15 cellular contexts compared by ENCODE assay signal in genomic region chr20:50107796-50108331, GRCh38. TPM values are rescaled to one million over a fixed set of nuclear protein-coding genes. Genes with fewer than 3 reads are reported as not detected.
A peak's percentile ranks its signal among the peaks of the same experiment; 100 is the strongest.
DNase-seq lines count a peak whose midpoint lies in the region; ATAC-seq and TF ChIP-seq lines count a peak whose summit lies in the region.
"Had no signal": no experiment of that assay in that cellular context is flagged by ENCODE, and none has a peak within 500 bp of the region (broad histone marks: within the 10 kb centered on the region; RNA-seq: fewer than 3 reads in every experiment).

No MANE protein-coding gene starts in this region.

- no peak for TF ChIP-seq CTCF in CD14-positive monocyte (IDR thresholded peaks at IDR 0.05)
- TF ChIP-seq CTCF in HEK293 (tag by site-specific recombination; IDR thresholded peaks at IDR 0.05): no peak
- no peak for TF ChIP-seq CTCF in neural crest cell (conservative IDR thresholded peaks at IDR 0.05)
- TF ChIP-seq CTCF in GM10248 (IDR thresholded peaks at IDR 0.05; ENCODE audit: control extremely low read depth, extremely low read depth, low read depth, missing control alignments): no peak

- peaks cover 0 to 26% of the 10 kb centered on the region in 2 experiments; a peak in 2 of 3 replicates for H3K36me3 ChIP-seq in HEK293 (ENCODE audit: control insufficient read depth in 2 of 2, insufficient read depth in 1 of 2, low read length in 2 of 2)

- POLR2A ChIA-PET in HEK293 (lab: Yijun Ruan, JAX): no interaction called here
- POLR2A ChIA-PET in GM10248 (lab: Yijun Ruan, JAX): interaction anchor here (1.0 to 1.3 kb wide), 2 partner anchors 46 to 64 kb away, joined by 3 read pairs; no protein-coding TSS in a partner anchor

- H3K27ac Mint-ChIP-seq in CD14-positive monocyte (peak overlapping the region; percentile 14 to 83 (median 48)), neural crest cell (ENCODE audit: unreplicated experiment) (no peak overlapping the region)
- H3K27ac Mint-ChIP-seq in central memory CD8-positive, alpha-beta T cell (ENCODE audit: low read depth): peak overlapping the region; percentile 77

- H3K4me1 Mint-ChIP-seq in CD14-positive monocyte (peaks cover 59% of the 10 kb centered on the region), neural crest cell (peaks cover 59% of the 10 kb centered on the region)
- peaks cover 78% of the 10 kb centered on the region for H3K4me1 Mint-ChIP-seq in central memory CD8-positive, alpha-beta T cell

- H3K27ac ChIP-seq in HEK293 (ENCODE audit: extremely low read depth, low read depth, low read length): no peak overlapping the region; the same call in 1 of the 2 replicates

- no peak for ATAC-seq in central memory CD8-positive, alpha-beta T cell (replicated peaks; ENCODE audit: extremely low read depth, poor library complexity, severe bottlenecking)
- no peak for ATAC-seq in activated CD4-positive, CD25-positive, alpha-beta regulatory T cell treated with anti-CD3 and anti-CD28 coated beads, Interleukin-2, amount 50 U/mL, for 24 hours

- H3K4me3 ChIP-seq in HEK293 (ENCODE audit: low read depth, low read length): no peak overlapping the region
- H3K4me3 ChIP-seq: HAP-1 had no signal

- CTCF ChIA-PET in HEK293 (lab: Yijun Ruan, JAX) (interaction anchor here (0.6 to 1.9 kb wide), 2 partner anchors 17 to 129 kb away, joined by 3 to 5 read pairs; no protein-coding TSS in a partner anchor), GM10248 (lab: Yijun Ruan, JAX) (interaction anchor here (0.6 to 3.5 kb wide), 8 partner anchors 9 to 129 kb away, joined by 3 to 16 read pairs (median 4); no protein-coding TSS in a partner anchor)

- peaks cover 16 to 25% of the 10 kb centered on the region in 2 donors for H3K36me3 Mint-ChIP-seq in CD14-positive monocyte
- H3K36me3 Mint-ChIP-seq in central memory CD8-positive, alpha-beta T cell (ENCODE audit: insufficient read depth): peaks cover 27% of the 10 kb centered on the region
- H3K36me3 Mint-ChIP-seq in neural crest cell (ENCODE audit: low read depth): no peaks in the 10 kb centered on the region

- no peak for DNase-seq in CD14-positive monocyte (ENCODE audit: low spot score)
- DNase-seq in central memory CD8-positive, alpha-beta T cell (ENCODE audit: low spot score in 2 of 2): no peak
- DNase-seq in neural crest cell (ENCODE audit: low read depth, low spot score): no peak
- DNase-seq in kidney glomerular epithelial cell (lab: John Stamatoyannopoulos, UW): no peak
- DNase-seq in NCI-H524 (lab: John Stamatoyannopoulos, UW): no peak
- DNase-seq in GM10248 (ENCODE audit: extremely low spot score): no peak
- DNase-seq: central memory CD4-positive, alpha-beta T cell; KBM-7; kidney; NCI-H2081; stimulated activated CD4-positive, alpha-beta T cell treated with anti-CD3 and anti-CD28 coated beads, Interleukin-15, amount 100 ng/mL, for 24 hours; T-helper 9 cell had no signal

- no peak overlapping the region for H3K4me3 Mint-ChIP-seq in CD14-positive monocyte
- peak overlapping the region; percentile 45 for H3K4me3 Mint-ChIP-seq in central memory CD8-positive, alpha-beta T cell
- peak overlapping the region; percentile 35 for H3K4me3 Mint-ChIP-seq in neural crest cell

- no peaks in the 10 kb centered on the region for H3K9me3 ChIP-seq in HEK293 (ENCODE audit: control insufficient read depth, insufficient read depth, low read depth, low read length)
- H3K9me3 ChIP-seq: HAP-1 had no signal

- peaks cover 7% of the 10 kb centered on the region; the same call in 1 of the 2 replicates for H3K4me1 ChIP-seq in HEK293 (ENCODE audit: control insufficient read depth, insufficient read depth, low read length)

- peaks cover 0 to 3% (median 0%) of the 10 kb centered on the region in 7 donors for H3K9me3 Mint-ChIP-seq in CD14-positive monocyte
- H3K9me3 Mint-ChIP-seq in central memory CD8-positive, alpha-beta T cell: no peaks in the 10 kb centered on the region
- no peaks in the 10 kb centered on the region for H3K9me3 Mint-ChIP-seq in neural crest cell

- intact Hi-C loops in CD14-positive monocyte (cut with micrococcal nuclease): no loop called here

- H3K27me3 Mint-ChIP-seq in CD14-positive monocyte (ENCODE audit: low read depth in 3 of 3) (peaks cover 0 to 2% (median 0%) of the 10 kb centered on the region in 3 donors), neural crest cell (ENCODE audit: low read depth) (no peaks in the 10 kb centered on the region)
- no peaks in the 10 kb centered on the region for H3K27me3 Mint-ChIP-seq in central memory CD8-positive, alpha-beta T cell

TF ChIP-seq in HEK293, 187 proteins besides CTCF, POLR2A, EP300 and RAD21:
- TF ChIP-seq HIC1 (tag by site-specific recombination; IDR thresholded peaks at IDR 0.05): no peak
- no peak for TF ChIP-seq BCL11B (tag by site-specific recombination; IDR thresholded peaks at IDR 0.05; ENCODE audit: low read depth)
- no peak for TF ChIP-seq ZNF843 (tag by site-specific recombination; IDR thresholded peaks at IDR 0.05)
- TF ChIP-seq PRDM4 (tag by site-specific recombination; IDR thresholded peaks at IDR 0.05): peak; percentile 98
- TF ChIP-seq KLF1 (tag by site-specific recombination; IDR thresholded peaks at IDR 0.05): 0 out of 2 replicates have a peak, but pooled peaks have one; percentile 13

RNA-seq across cellular contexts. Expression of gene UBE2V1, which starts 5.1 kb away (rescaled TPM):
- polyA plus RNA-seq in CD14-positive monocyte: 10 to 100 TPM; 62.2 to 95.5 TPM
- total RNA-seq in neural crest cell: 147 and 177 TPM in 2 replicates

RNA-seq across cellular contexts. Expression of gene PEDS1, which starts 45.7 kb away (rescaled TPM):
- 10 to 100 TPM; 19.6 to 25.2 TPM for polyA plus RNA-seq in CD14-positive monocyte
- 26.1 and 29.1 TPM in 2 replicates for total RNA-seq in neural crest cell

Comparison
In these comparisons a context has a peak if more than half of its experiments do, and no peak if none do; other contexts are left out.
1. H3K4me3 Mint-ChIP-seq: peak in central memory CD8-positive, alpha-beta T cell (single experiment) and neural crest cell (single experiment); none in CD14-positive monocyte (0 of 2).